Comparison of ENCODE assay signal across 9 cellular contexts in genomic region chr2:85421706-85422457, GRCh38. TPM values are rescaled to one million over a fixed set of nuclear protein-coding genes. Genes with fewer than 3 reads are reported as not detected.
A peak's percentile ranks its signal among the peaks of the same experiment; 100 is the strongest.
DNase-seq lines count a peak whose midpoint lies in the region; ATAC-seq and TF ChIP-seq lines count a peak whose summit lies in the region.
"Had no signal": no experiment of that assay in that cellular context is flagged by ENCODE, and none has a peak within 500 bp of the region (broad histone marks: within the 10 kb centered on the region; RNA-seq: fewer than 3 reads in every experiment).

No MANE protein-coding gene starts in this region.

- DNase-seq in natural killer cell treated with Interleukin-12 subunit alpha and Interleukin-12 subunit beta and Interleukin-15 and Interleukin-18, amount 100 ng/mL, for 72 hours (ENCODE audit: low spot score): no peak
- DNase-seq in natural killer cell: no peak
- no peak for DNase-seq in colonic mucosa
- DNase-seq in naive thymus-derived CD4-positive, alpha-beta T cell: no peak
- DNase-seq in AG08395 (ENCODE audit: low spot score): no peak
- DNase-seq in NCI-H1436 (lab: John Stamatoyannopoulos, UW): no peak
- DNase-seq in CD1c-positive myeloid dendritic cell (ENCODE audit: extremely low spot score): no peak
- DNase-seq: foreskin keratinocyte had no signal

- TF ChIP-seq CTCF in natural killer cell (IDR thresholded peaks at IDR 0.05) (no peak), colonic mucosa (IDR thresholded peaks at IDR 0.05) (no peak)

- no peak for ATAC-seq in natural killer cell treated with Interleukin-12 subunit alpha and Interleukin-12 subunit beta and Interleukin-15 and Interleukin-18, amount 100 ng/mL, for 72 hours
- no peak for ATAC-seq in natural killer cell
- ATAC-seq in naive thymus-derived CD4-positive, alpha-beta T cell: no peak
- ATAC-seq in HG03342 (IDR thresholded peaks at IDR 0.05; ENCODE audit: unreplicated experiment): no peak
- ATAC-seq: foreskin keratinocyte had no signal

- CTCF ChIA-PET in naive thymus-derived CD4-positive, alpha-beta T cell (lab: Charles Lee): interaction anchor here (0.7 to 5.9 kb wide), 11 partner anchors 10 to 288 kb away, joined by 3 to 163 read pairs (median 5); no protein-coding TSS in a partner anchor

- H3K4me3 Mint-ChIP-seq in natural killer cell treated with Interleukin-12 subunit alpha and Interleukin-12 subunit beta and Interleukin-15 and Interleukin-18, amount 100 ng/mL, for 72 hours: peak overlapping the region; percentile 64
- H3K4me3 Mint-ChIP-seq in natural killer cell: no peak overlapping the region
- no peak overlapping the region for H3K4me3 Mint-ChIP-seq in naive thymus-derived CD4-positive, alpha-beta T cell

- POLR2A ChIA-PET in naive thymus-derived CD4-positive, alpha-beta T cell (lab: Charles Lee): interaction anchor here (0.7 to 5.0 kb wide), 5 partner anchors 16 to 129 kb away, joined by 3 to 74 read pairs (median 7); partner anchors contain the start of gene MAT2A

- intact Hi-C loops in natural killer cell (cut with micrococcal nuclease) (loop anchor here (2.0 kb wide), 1 partner anchor 393 kb away; no protein-coding TSS in a partner anchor), colonic mucosa (cut with DNase I) (loop anchor here (2.0 kb wide), 1 partner anchor 131 kb away; no protein-coding TSS in a partner anchor)
- intact Hi-C loops in naive thymus-derived CD4-positive, alpha-beta T cell (cut with micrococcal nuclease): loop anchor here in 1 of 2 donors (5.0 kb wide), 2 partner anchors 215 to 685 kb away; partner anchors contain the start of genes POLR1A and PTCD3

- H3K27me3 Mint-ChIP-seq in natural killer cell treated with Interleukin-12 subunit alpha and Interleukin-12 subunit beta and Interleukin-15 and Interleukin-18, amount 100 ng/mL, for 72 hours: no peaks in the 10 kb centered on the region
- no peaks in the 10 kb centered on the region for H3K27me3 Mint-ChIP-seq in natural killer cell (ENCODE audit: low read depth in 2 of 2)
- H3K27me3 Mint-ChIP-seq in naive thymus-derived CD4-positive, alpha-beta T cell: no peaks in the 10 kb centered on the region

- H3K9ac ChIP-seq in colonic mucosa (ENCODE audit: low read depth in 2 of 2, low read length in 2 of 2): peak overlapping the region in 1 of 2 donors; percentile 77

- no peak overlapping the region for H3K4me3 ChIP-seq in colonic mucosa
- H3K4me3 ChIP-seq in naive thymus-derived CD4-positive, alpha-beta T cell (ENCODE audit: low read length): no peak overlapping the region

- H3K27ac ChIP-seq in colonic mucosa: peak overlapping the region; percentile 82
- H3K27ac ChIP-seq in naive thymus-derived CD4-positive, alpha-beta T cell (ENCODE audit: low read depth, low read length): no peak overlapping the region
- H3K27ac ChIP-seq: foreskin keratinocyte had no signal

- no peaks in the 10 kb centered on the region for H3K36me3 ChIP-seq in colonic mucosa
- H3K36me3 ChIP-seq in naive thymus-derived CD4-positive, alpha-beta T cell (ENCODE audit: control insufficient read depth in 2 of 3, insufficient read depth in 3 of 3, low read length in 3 of 3): peaks cover 0 to 4% (median 0%) of the 10 kb centered on the region in 3 experiments

- H3K36me3 Mint-ChIP-seq in natural killer cell treated with Interleukin-12 subunit alpha and Interleukin-12 subunit beta and Interleukin-15 and Interleukin-18, amount 100 ng/mL, for 72 hours: no peaks in the 10 kb centered on the region
- no peaks in the 10 kb centered on the region for H3K36me3 Mint-ChIP-seq in natural killer cell
- H3K36me3 Mint-ChIP-seq in naive thymus-derived CD4-positive, alpha-beta T cell: no peaks in the 10 kb centered on the region

- H3K27ac Mint-ChIP-seq in natural killer cell treated with Interleukin-12 subunit alpha and Interleukin-12 subunit beta and Interleukin-15 and Interleukin-18, amount 100 ng/mL, for 72 hours: peak overlapping the region; percentile 80 to 93
- peak overlapping the region in 1 of 2 donors; percentile 76 for H3K27ac Mint-ChIP-seq in natural killer cell
- peak overlapping the region in 5 of 9 donors; percentile 5 to 71 (median 33) for H3K27ac Mint-ChIP-seq in naive thymus-derived CD4-positive, alpha-beta T cell

- peaks cover 22% of the 10 kb centered on the region for H3K4me1 ChIP-seq in colonic mucosa
- peaks cover 20 to 22% of the 10 kb centered on the region in 2 donors for H3K4me1 ChIP-seq in naive thymus-derived CD4-positive, alpha-beta T cell (ENCODE audit: control insufficient read depth in 2 of 2, insufficient read depth in 2 of 2, low read length in 2 of 2)

- H3K4me1 Mint-ChIP-seq in natural killer cell treated with Interleukin-12 subunit alpha and Interleukin-12 subunit beta and Interleukin-15 and Interleukin-18, amount 100 ng/mL, for 72 hours (ENCODE audit: low read depth in 2 of 2): peaks cover 25% of the 10 kb centered on the region in 2 donors
- peaks cover 13 to 27% of the 10 kb centered on the region in 2 donors for H3K4me1 Mint-ChIP-seq in natural killer cell
- peaks cover 14 to 26% (median 16%) of the 10 kb centered on the region in 7 donors for H3K4me1 Mint-ChIP-seq in naive thymus-derived CD4-positive, alpha-beta T cell

- no peaks in the 10 kb centered on the region for H3K9me3 Mint-ChIP-seq in natural killer cell treated with Interleukin-12 subunit alpha and Interleukin-12 subunit beta and Interleukin-15 and Interleukin-18, amount 100 ng/mL, for 72 hours
- no peaks in the 10 kb centered on the region for H3K9me3 Mint-ChIP-seq in natural killer cell
- H3K9me3 Mint-ChIP-seq in naive thymus-derived CD4-positive, alpha-beta T cell: peaks cover 0 to 2% (median 0%) of the 10 kb centered on the region in 11 donors

- H3K9me3 ChIP-seq in colonic mucosa: no peaks in the 10 kb centered on the region
- no peaks in the 10 kb centered on the region for H3K9me3 ChIP-seq in naive thymus-derived CD4-positive, alpha-beta T cell (ENCODE audit: control insufficient read depth in 2 of 3, low read length in 3 of 3)

- H3K27me3 ChIP-seq in colonic mucosa: no peaks in the 10 kb centered on the region
- no peaks in the 10 kb centered on the region for H3K27me3 ChIP-seq in naive thymus-derived CD4-positive, alpha-beta T cell (ENCODE audit: control insufficient read depth in 2 of 2, insufficient read depth in 2 of 2, low read length in 2 of 2)
- H3K27me3 ChIP-seq: foreskin keratinocyte had no signal

RNA-seq across cellular contexts. Expression of gene SH2D6, which starts 3.4 kb away (rescaled TPM):
- under 1 TPM; 0.24 to 0.81 TPM for total RNA-seq in natural killer cell treated with Interleukin-12 subunit alpha and Interleukin-12 subunit beta and Interleukin-15 and Interleukin-18, amount 100 ng/mL, for 72 hours
- total RNA-seq in natural killer cell (under 1 TPM in 2 of 3 donors, not detected in 1; 0.21 to 0.57 TPM), colonic mucosa (1 to 10 TPM; 1.6 to 9.2 TPM)
- 1 to 10 TPM in 1 of 5 experiments, under 1 TPM in 2, not detected in 2; 0.48 to 1.1 (median 0.94) TPM for total RNA-seq in naive thymus-derived CD4-positive, alpha-beta T cell
- not detected for polyA plus RNA-seq in naive thymus-derived CD4-positive, alpha-beta T cell

RNA-seq across cellular contexts. Expression of gene CAPG, which starts 11.7 kb away (rescaled TPM):
- 10 to 100 TPM in 1 of 2 donors, 1 to 10 TPM in 1; 8.4 to 12.9 TPM for total RNA-seq in natural killer cell treated with Interleukin-12 subunit alpha and Interleukin-12 subunit beta and Interleukin-15 and Interleukin-18, amount 100 ng/mL, for 72 hours
- total RNA-seq in natural killer cell: 10 to 100 TPM; 10.6 to 50.3 (median 19.3) TPM
- total RNA-seq in colonic mucosa: 100 to 1,000 TPM; 102 to 105 TPM
- total RNA-seq in naive thymus-derived CD4-positive, alpha-beta T cell: 100 to 1,000 TPM in 2 of 5 experiments, 10 to 100 TPM in 3; 12.9 to 265 (median 29.7) TPM
- 10 to 100 TPM; 34.3 to 36.4 TPM for polyA plus RNA-seq in naive thymus-derived CD4-positive, alpha-beta T cell
